Comparison of ENCODE assay signal across 8 cellular contexts in the genomic region with DNA sequence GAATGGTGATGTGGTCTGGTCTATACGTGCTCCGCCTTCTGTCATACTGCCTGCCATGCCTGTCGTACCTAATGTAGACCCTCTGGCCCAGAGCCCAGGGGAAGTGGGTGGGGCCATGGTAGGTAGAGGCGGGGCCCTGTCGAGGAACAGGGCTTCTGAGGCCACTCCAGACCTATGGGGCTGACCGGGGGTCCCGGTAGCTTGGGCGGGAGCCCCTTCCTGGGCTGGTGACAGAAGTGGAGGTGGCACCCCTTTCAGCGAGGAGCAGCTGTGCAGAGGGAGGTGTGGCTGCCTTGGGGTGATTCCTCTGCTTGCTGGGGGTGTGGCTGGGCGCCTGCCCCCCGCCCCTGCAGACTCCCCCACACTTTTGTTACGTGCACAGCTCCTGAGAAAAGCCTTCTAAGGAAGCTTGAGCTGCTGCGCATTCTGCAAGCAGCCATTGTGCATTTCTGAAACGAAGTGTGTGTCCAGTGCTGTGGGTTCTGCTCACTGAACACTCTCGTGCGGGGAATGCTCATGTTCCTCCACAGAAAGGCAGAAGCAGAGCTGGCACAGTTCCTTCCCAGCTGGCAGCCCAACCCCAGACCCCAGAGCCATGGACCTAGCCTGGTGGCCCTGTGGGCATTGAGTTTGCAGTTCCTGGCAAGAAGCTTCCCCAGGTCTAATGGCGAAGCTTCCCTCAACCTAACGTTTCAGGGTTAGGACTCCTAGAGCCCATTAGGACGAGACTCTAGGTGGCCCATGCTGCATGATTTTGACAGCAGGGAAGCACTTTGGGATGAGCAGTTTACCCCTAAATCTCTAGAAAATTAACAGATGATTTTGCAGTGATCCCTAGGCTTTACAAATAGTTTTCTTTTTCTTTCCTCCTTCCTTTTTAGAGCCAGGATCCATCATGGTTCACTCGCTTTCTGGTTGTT.
DNase-seq lines count a peak whose midpoint lies in the region; ATAC-seq and TF ChIP-seq lines count a peak whose summit lies in the region.

No MANE protein-coding gene starts in this region.

- H3K4me1 Mint-ChIP-seq in activated CD4-positive, alpha-beta T cell treated with anti-CD3 and anti-CD28 coated beads for 36 hours, result peaks cover 52% of the 10 kb centered on the region
- peaks cover 33% of the 10 kb centered on the region for H3K4me1 Mint-ChIP-seq in T-helper 17 cell
- peaks cover 55% of the 10 kb centered on the region for H3K4me1 Mint-ChIP-seq in stimulated activated naive CD8-positive, alpha-beta T cell treated with anti-CD3 and anti-CD28 coated beads, Interleukin-15, amount 100 ng/mL, for 72 hours

- TF ChIP-seq CTCF in fibroblast of mammary gland (conservative IDR thresholded peaks at IDR 0.05; ENCODE audit: control insufficient read depth, insufficient read depth, low read depth, low read length), result no peak

- CTCF ChIA-PET in activated CD4-positive, alpha-beta T cell treated with anti-CD3 and anti-CD28 coated beads for 36 hours (lab: Charles Lee), result interaction anchor here (0.8 to 2.6 kb wide), 4 partner anchors 14 to 106 kb away, joined by 3 to 11 read pairs (median 6); no protein-coding TSS in a partner anchor

- H3K27ac Mint-ChIP-seq in activated CD4-positive, alpha-beta T cell treated with anti-CD3 and anti-CD28 coated beads for 36 hours, result peak overlapping the region; percentile 17
- H3K27ac Mint-ChIP-seq in T-helper 17 cell, result peak overlapping the region; percentile 85
- peak overlapping the region; percentile 46 to 81 for H3K27ac Mint-ChIP-seq in stimulated activated naive CD8-positive, alpha-beta T cell treated with anti-CD3 and anti-CD28 coated beads, Interleukin-15, amount 100 ng/mL, for 72 hours

- POLR2A ChIA-PET in activated CD4-positive, alpha-beta T cell treated with anti-CD3 and anti-CD28 coated beads for 36 hours (lab: Charles Lee), result no interaction called here

- H3K4me3 ChIP-seq in fibroblast of mammary gland (ENCODE audit: control insufficient read depth, low read depth, low read length), result peak overlapping the region; percentile 9

- DNase-seq in activated CD4-positive, alpha-beta T cell treated with anti-CD3 and anti-CD28 coated beads for 36 hours, result peak; percentile 30
- no peak for DNase-seq in activated CD4-positive, alpha-beta T cell treated with anti-CD3 and anti-CD28 coated beads, Interleukin-2, amount 50 U/mL, for 48 hours
- DNase-seq in T-helper 17 cell (no peak), fibroblast of mammary gland (ENCODE audit: low read depth) (no peak), HuH-7 (ENCODE audit: low spot score) (no peak)
- DNase-seq in stimulated activated naive CD8-positive, alpha-beta T cell treated with anti-CD3 and anti-CD28 coated beads, Interleukin-15, amount 100 ng/mL, for 72 hours, result no peak

- intact Hi-C loops in activated CD4-positive, alpha-beta T cell treated with anti-CD3 and anti-CD28 coated beads for 36 hours (cut with DNase I, micrococcal nuclease), result no loop called here

- H3K4me3 Mint-ChIP-seq in activated CD4-positive, alpha-beta T cell treated with anti-CD3 and anti-CD28 coated beads for 36 hours, result peak overlapping the region; percentile 59
- H3K4me3 Mint-ChIP-seq in T-helper 17 cell, result peak overlapping the region; percentile 86
- peak overlapping the region; percentile 65 to 81 for H3K4me3 Mint-ChIP-seq in stimulated activated naive CD8-positive, alpha-beta T cell treated with anti-CD3 and anti-CD28 coated beads, Interleukin-15, amount 100 ng/mL, for 72 hours

- ATAC-seq in activated CD4-positive, alpha-beta T cell treated with anti-CD3 and anti-CD28 coated beads for 36 hours, result peak; percentile 20
- no peak for ATAC-seq in T-helper 17 cell
- peak; percentile 27 for ATAC-seq in stimulated activated naive CD8-positive, alpha-beta T cell treated with anti-CD3 and anti-CD28 coated beads, Interleukin-15, amount 100 ng/mL, for 72 hours
- ATAC-seq in GM19463 (IDR thresholded peaks at IDR 0.05; ENCODE audit: unreplicated experiment), result no peak
- no peak for ATAC-seq in GM18868 (IDR thresholded peaks at IDR 0.05; ENCODE audit: unreplicated experiment)

- peaks cover 19% of the 10 kb centered on the region for H3K27me3 Mint-ChIP-seq in activated CD4-positive, alpha-beta T cell treated with anti-CD3 and anti-CD28 coated beads for 36 hours
- H3K27me3 Mint-ChIP-seq in T-helper 17 cell, result peaks cover 52% of the 10 kb centered on the region
- peaks cover 63% of the 10 kb centered on the region for H3K27me3 Mint-ChIP-seq in stimulated activated naive CD8-positive, alpha-beta T cell treated with anti-CD3 and anti-CD28 coated beads, Interleukin-15, amount 100 ng/mL, for 72 hours

- H3K36me3 Mint-ChIP-seq in activated CD4-positive, alpha-beta T cell treated with anti-CD3 and anti-CD28 coated beads for 36 hours (ENCODE audit: low read depth), result no peaks in the 10 kb centered on the region
- no peaks in the 10 kb centered on the region for H3K36me3 Mint-ChIP-seq in T-helper 17 cell (ENCODE audit: low read depth)

- H3K9me3 Mint-ChIP-seq in activated CD4-positive, alpha-beta T cell treated with anti-CD3 and anti-CD28 coated beads for 36 hours (ENCODE audit: low read depth), result no peaks in the 10 kb centered on the region
- no peaks in the 10 kb centered on the region for H3K9me3 Mint-ChIP-seq in stimulated activated naive CD8-positive, alpha-beta T cell treated with anti-CD3 and anti-CD28 coated beads, Interleukin-15, amount 100 ng/mL, for 72 hours

- no peaks in the 10 kb centered on the region for H3K9me3 ChIP-seq in T-helper 17 cell (ENCODE audit: control insufficient read depth, low read length, poor library complexity, severe bottlenecking)

Comparison
In these comparisons a context has a peak if more than half of its experiments do, and no peak if none do; other contexts are left out.
1. ATAC-seq: peak in activated CD4-positive, alpha-beta T cell treated with anti-CD3 and anti-CD28 coated beads for 36 hours (single experiment) and stimulated activated naive CD8-positive, alpha-beta T cell treated with anti-CD3 and anti-CD28 coated beads, Interleukin-15, amount 100 ng/mL, for 72 hours (single experiment); none in T-helper 17 cell (single experiment), GM19463 (single experiment) and GM18868 (single experiment).
2. H3K27ac Mint-ChIP-seq: peak in every context shown above with its lines; median percentile 85 in T-helper 17 cell; 64 in stimulated activated naive CD8-positive, alpha-beta T cell treated with anti-CD3 and anti-CD28 coated beads, Interleukin-15, amount 100 ng/mL, for 72 hours; 17 in activated CD4-positive, alpha-beta T cell treated with anti-CD3 and anti-CD28 coated beads for 36 hours.
3. Peak in every context shown above with its lines, with median percentiles within 50 percentile points of each other: H3K4me3 Mint-ChIP-seq.